18 cellular contexts compared by ENCODE assay signal in the genomic region with DNA sequence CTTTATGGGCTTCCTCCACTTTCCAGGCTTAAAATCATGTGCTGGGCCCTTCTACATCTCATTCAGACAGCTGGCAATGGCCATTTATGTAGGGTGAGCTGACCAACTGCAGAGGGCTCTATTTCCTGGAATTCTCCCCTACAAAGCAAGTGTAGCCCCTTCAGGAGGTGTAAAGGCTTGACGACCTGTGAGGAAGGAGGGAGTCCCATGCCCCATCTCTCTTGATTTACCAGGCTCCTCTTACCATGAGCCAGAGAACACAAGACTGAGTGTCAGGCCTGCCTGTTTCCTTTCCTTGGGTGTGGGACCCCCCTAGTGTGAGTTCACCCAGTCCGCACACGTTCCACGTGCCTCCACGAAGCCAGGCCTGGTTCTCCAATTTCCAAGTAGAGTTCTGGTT. TPM values are rescaled to one million over a fixed set of nuclear protein-coding genes. Genes with fewer than 3 reads are reported as not detected.
A peak's percentile ranks its signal among the peaks of the same experiment; 100 is the strongest.
DNase-seq lines count a peak whose midpoint lies in the region; ATAC-seq and TF ChIP-seq lines count a peak whose summit lies in the region.
"Had no signal": no experiment of that assay in that cellular context is flagged by ENCODE, and none has a peak within 500 bp of the region (broad histone marks: within the 10 kb centered on the region; RNA-seq: fewer than 3 reads in every experiment).

No MANE protein-coding gene starts in this region.

- no peak for ATAC-seq in activated naive CD8-positive, alpha-beta T cell treated with anti-CD3 and anti-CD28 coated beads, Interleukin-2, amount 50 U/mL, for 24 hours

- peaks cover 23% of the 10 kb centered on the region for H3K27me3 Mint-ChIP-seq in endodermal cell (ENCODE audit: insufficient read depth)
- H3K27me3 Mint-ChIP-seq in activated naive CD8-positive, alpha-beta T cell treated with anti-CD3 and anti-CD28 coated beads, Interleukin-2, amount 50 U/mL, for 24 hours: peaks cover 6% of the 10 kb centered on the region

- H3K36me3 Mint-ChIP-seq in endodermal cell (ENCODE audit: low read depth): no peaks in the 10 kb centered on the region
- H3K36me3 Mint-ChIP-seq in activated naive CD8-positive, alpha-beta T cell treated with anti-CD3 and anti-CD28 coated beads, Interleukin-2, amount 50 U/mL, for 24 hours (ENCODE audit: low read depth): no peaks in the 10 kb centered on the region
- H3K36me3 Mint-ChIP-seq: CD4-positive, alpha-beta memory T cell had no signal

- H3K36me3 ChIP-seq in endodermal cell (ENCODE audit: control insufficient read depth, insufficient read depth, low read length): no peaks in the 10 kb centered on the region

- no peak for TF ChIP-seq CTCF in endodermal cell (conservative IDR thresholded peaks at IDR 0.05)

- H3K9ac ChIP-seq in endodermal cell (ENCODE audit: extremely low read depth, low read length, poor library complexity, severe bottlenecking): no peak overlapping the region
- H3K9ac ChIP-seq: GM23248 had no signal

- H3K9me3 Mint-ChIP-seq in endodermal cell: no peaks in the 10 kb centered on the region
- no peaks in the 10 kb centered on the region for H3K9me3 Mint-ChIP-seq in activated naive CD8-positive, alpha-beta T cell treated with anti-CD3 and anti-CD28 coated beads, Interleukin-2, amount 50 U/mL, for 24 hours

- DNase-seq in endodermal cell (peak; percentile 30), mesenteric fat pad (ENCODE audit: low spot score) (peak; percentile 26), NCI-H1048 (lab: John Stamatoyannopoulos, UW) (no peak), NCI-H510A treated with DMSO at 0.1 percent for 48 hours (lab: John Stamatoyannopoulos, UW) (no peak), NK-92 (lab: John Stamatoyannopoulos, UW; ENCODE audit: unreplicated experiment) (no peak)
- no peak for DNase-seq in activated naive CD8-positive, alpha-beta T cell treated with anti-CD3 and anti-CD28 coated beads, Interleukin-2, amount 50 U/mL, for 24 hours
- DNase-seq: C1 segment of cervical spinal cord; Calu3; CD4-positive, alpha-beta memory T cell; COR-L47; DMS153; DND-41; GM23248; H7; HCEC 1CT had no signal

- H3K4me1 Mint-ChIP-seq in endodermal cell: peaks cover 8% of the 10 kb centered on the region
- no peaks in the 10 kb centered on the region for H3K4me1 Mint-ChIP-seq in activated naive CD8-positive, alpha-beta T cell treated with anti-CD3 and anti-CD28 coated beads, Interleukin-2, amount 50 U/mL, for 24 hours

- peaks cover 16% of the 10 kb centered on the region for H3K27me3 ChIP-seq in endodermal cell (ENCODE audit: control insufficient read depth, insufficient read depth, low read length, poor library complexity, severe bottlenecking)

- H3K4me3 Mint-ChIP-seq in endodermal cell: no peak overlapping the region
- H3K4me3 Mint-ChIP-seq in activated naive CD8-positive, alpha-beta T cell treated with anti-CD3 and anti-CD28 coated beads, Interleukin-2, amount 50 U/mL, for 24 hours: no peak overlapping the region
- H3K4me3 Mint-ChIP-seq: CD4-positive, alpha-beta memory T cell had no signal

- no peak overlapping the region for H3K4me3 ChIP-seq in endodermal cell (ENCODE audit: low read length)
- H3K4me3 ChIP-seq: GM23248 had no signal

- 91 to 100% methylated on average over 1 to 5 of the region's 5 CpGs for WGBS in endodermal cell (ENCODE audit: insufficient coverage in 1 of 2, insufficient read length in 1 of 2), 2 experiments

- H3K9me3 ChIP-seq in endodermal cell (ENCODE audit: control insufficient read depth, low read length): no peaks in the 10 kb centered on the region

- H3K27ac Mint-ChIP-seq in endodermal cell: no peak overlapping the region
- no peak overlapping the region for H3K27ac Mint-ChIP-seq in activated naive CD8-positive, alpha-beta T cell treated with anti-CD3 and anti-CD28 coated beads, Interleukin-2, amount 50 U/mL, for 24 hours
- H3K27ac Mint-ChIP-seq: CD4-positive, alpha-beta memory T cell had no signal

- no peaks in the 10 kb centered on the region for H3K4me1 ChIP-seq in endodermal cell (ENCODE audit: control insufficient read depth, insufficient read depth, low read length)

- H3K27ac ChIP-seq in endodermal cell (ENCODE audit: low read depth, low read length) (no peak overlapping the region), temporal lobe (ENCODE audit: low read depth, low read length) (peak overlapping the region; percentile 22)
- H3K27ac ChIP-seq: GM23248 had no signal

RNA-seq across cellular contexts. Expression of gene ZNF536, which starts 16.6 kb away (rescaled TPM):
- total RNA-seq in endodermal cell: not detected
- polyA plus RNA-seq in endodermal cell (2013, experiment 1 of 2): 5.0 TPM
- polyA plus RNA-seq in endodermal cell (2013, experiment 2 of 2): 4.8 TPM
- not detected for total RNA-seq in mesenteric fat pad
- total RNA-seq in temporal lobe: 18.2 TPM
- total RNA-seq: A172, Calu3 had no signal
- polyA plus RNA-seq: BJ; CD4-positive, alpha-beta memory T cell had no signal

Comparison
In these comparisons a context has a peak if more than half of its experiments do, and no peak if none do; other contexts are left out.
1. DNase-seq: peak in endodermal cell (single experiment) and mesenteric fat pad (single experiment); none in activated naive CD8-positive, alpha-beta T cell treated with anti-CD3 and anti-CD28 coated beads, Interleukin-2, amount 50 U/mL, for 24 hours (single experiment), NCI-H1048 (single experiment), NCI-H510A treated with DMSO at 0.1 percent for 48 hours (single experiment) and NK-92 (single experiment).
2. RNA of gene ZNF536, which starts 16.6 kb away (total RNA-seq): 18.2 TPM in temporal lobe (single experiment); not detected in endodermal cell and not detected in mesenteric fat pad (single experiment); every median in the first group is over 10 times any median in the second.